In genomic region chrX:120269379-120270035, GRCh38 we compare ENCODE assay signal across 9 cellular contexts. TPM values are rescaled to one million over a fixed set of nuclear protein-coding genes. Genes with fewer than 3 reads are reported as not detected.
DNase-seq lines count a peak whose midpoint lies in the region; ATAC-seq and TF ChIP-seq lines count a peak whose summit lies in the region.
"Had no signal": no experiment of that assay in that cellular context is flagged by ENCODE, and none has a peak within 500 bp of the region (broad histone marks: within the 10 kb centered on the region; RNA-seq: fewer than 3 reads in every experiment).

No MANE protein-coding gene starts in this region.

- H3K36me3 Mint-ChIP-seq in activated naive CD8-positive, alpha-beta T cell treated with anti-CD3 and anti-CD28 coated beads for 36 hours, result no peaks in the 10 kb centered on the region

- TF ChIP-seq CTCF in left ventricle myocardium inferior (IDR thresholded peaks at IDR 0.05; ENCODE audit: borderline replicate concordance) (no peak), left lung (IDR thresholded peaks at IDR 0.05) (no peak), vagina (IDR thresholded peaks at IDR 0.05) (no peak), Peyer's patch (IDR thresholded peaks at IDR 0.05) (no peak)

- peak overlapping the region; percentile 70 for H3K27ac Mint-ChIP-seq in activated naive CD8-positive, alpha-beta T cell treated with anti-CD3 and anti-CD28 coated beads for 36 hours

- intact Hi-C loops in left ventricle myocardium inferior (cut with micrococcal nuclease), result no loop called here
- intact Hi-C loops in Right ventricle myocardium superior (cut with DNase I), result no loop called here
- intact Hi-C loops in left lung (cut with DNase I), result no loop called here
- intact Hi-C loops in vagina (cut with DNase I), result no loop called here

- H3K9me3 ChIP-seq in left ventricle myocardium inferior (replicated peaks) (no peaks in the 10 kb centered on the region), left lung (no peaks in the 10 kb centered on the region), vagina (no peaks in the 10 kb centered on the region), Peyer's patch (no peaks in the 10 kb centered on the region)

- H3K9me3 Mint-ChIP-seq in activated naive CD8-positive, alpha-beta T cell treated with anti-CD3 and anti-CD28 coated beads for 36 hours, result peaks cover 2% of the 10 kb centered on the region

- H3K4me3 Mint-ChIP-seq in activated naive CD8-positive, alpha-beta T cell treated with anti-CD3 and anti-CD28 coated beads for 36 hours, result no peak overlapping the region

- H3K4me1 Mint-ChIP-seq in activated naive CD8-positive, alpha-beta T cell treated with anti-CD3 and anti-CD28 coated beads for 36 hours, result peaks cover 9% of the 10 kb centered on the region

- TF ChIP-seq POLR2A in vagina (IDR thresholded peaks at IDR 0.05) (no peak), Peyer's patch (IDR thresholded peaks at IDR 0.05) (no peak)

- no peaks in the 10 kb centered on the region for H3K27me3 Mint-ChIP-seq in activated naive CD8-positive, alpha-beta T cell treated with anti-CD3 and anti-CD28 coated beads for 36 hours

- H3K27me3 ChIP-seq in left ventricle myocardium inferior (ENCODE audit: low read depth), result no peaks in the 10 kb centered on the region
- H3K27me3 ChIP-seq in left lung, result no peaks in the 10 kb centered on the region
- no peaks in the 10 kb centered on the region for H3K27me3 ChIP-seq in vagina
- no peaks in the 10 kb centered on the region for H3K27me3 ChIP-seq in Peyer's patch

- H3K27ac ChIP-seq in left ventricle myocardium inferior (replicated peaks) (peak overlapping the region; percentile 33), left lung (peak overlapping the region; percentile 33 to 57), vagina (peak overlapping the region; percentile 46), Peyer's patch (no peak overlapping the region)

- H3K36me3 ChIP-seq in left ventricle myocardium inferior, result no peaks in the 10 kb centered on the region
- no peaks in the 10 kb centered on the region for H3K36me3 ChIP-seq in left lung
- H3K36me3 ChIP-seq in vagina, result no peaks in the 10 kb centered on the region
- H3K36me3 ChIP-seq in Peyer's patch, result no peaks in the 10 kb centered on the region

- H3K4me1 ChIP-seq in left ventricle myocardium inferior (no peaks in the 10 kb centered on the region), left lung (no peaks in the 10 kb centered on the region), vagina (peaks cover 7% of the 10 kb centered on the region), Peyer's patch (no peaks in the 10 kb centered on the region)

- ATAC-seq in Right ventricle myocardium superior (ENCODE audit: poor library complexity) (no peak), left lung (peak; percentile 92), GM19397 (IDR thresholded peaks at IDR 0.05; ENCODE audit: unreplicated experiment) (no peak)

- H3K4me3 ChIP-seq in left ventricle myocardium inferior (no peak overlapping the region), left lung (no peak overlapping the region), vagina (no peak overlapping the region), Peyer's patch (no peak overlapping the region)

- DNase-seq in left ventricle myocardium inferior (no peak), Right ventricle myocardium superior (no peak), left lung (no peak), vagina (ENCODE audit: extremely low spot score in 2 of 2) (no peak), NCI-H1417 (lab: John Stamatoyannopoulos, UW) (no peak), Peyer's patch (no peak)
- no peak for DNase-seq in activated naive CD8-positive, alpha-beta T cell treated with anti-CD3 and anti-CD28 coated beads for 36 hours
- DNase-seq: activated gamma-delta T cell had no signal

RNA-seq across cellular contexts. Expression of gene ZBTB33, which starts 18.9 kb away (rescaled TPM):
- total RNA-seq in left ventricle myocardium inferior (6.0 TPM), Right ventricle myocardium superior (6.6 TPM), left lung (10 to 100 TPM; 15.2 to 15.8 TPM), vagina (8.8 TPM), Peyer's patch (10 to 100 TPM in 1 of 4 donors, 1 to 10 TPM in 3; 4.9 to 13.0 (median 8.6) TPM)
- total RNA-seq in activated naive CD8-positive, alpha-beta T cell treated with anti-CD3 and anti-CD28 coated beads for 36 hours, result 10 to 100 TPM; 13.9 to 14.0 TPM

RNA-seq across cellular contexts. Expression of gene TMEM255A, which starts 41.8 kb away (rescaled TPM):
- total RNA-seq in left ventricle myocardium inferior (0.38 TPM), Right ventricle myocardium superior (1.1 TPM), left lung (1 to 10 TPM; 1.0 to 1.8 TPM), vagina (10.8 TPM), Peyer's patch (1 to 10 TPM in 1 of 4 donors, not detected in 3; 1.5 TPM)
- total RNA-seq in activated naive CD8-positive, alpha-beta T cell treated with anti-CD3 and anti-CD28 coated beads for 36 hours, result not detected

Comparison
In these comparisons a context has a peak if more than half of its experiments do, and no peak if none do; other contexts are left out.
1. H3K27ac ChIP-seq: peak in left ventricle myocardium inferior (single experiment), left lung (2 of 2) and vagina (single experiment); none in Peyer's patch (0 of 4).